Comparison of ENCODE assay signal across 9 cellular contexts in the genomic region with DNA sequence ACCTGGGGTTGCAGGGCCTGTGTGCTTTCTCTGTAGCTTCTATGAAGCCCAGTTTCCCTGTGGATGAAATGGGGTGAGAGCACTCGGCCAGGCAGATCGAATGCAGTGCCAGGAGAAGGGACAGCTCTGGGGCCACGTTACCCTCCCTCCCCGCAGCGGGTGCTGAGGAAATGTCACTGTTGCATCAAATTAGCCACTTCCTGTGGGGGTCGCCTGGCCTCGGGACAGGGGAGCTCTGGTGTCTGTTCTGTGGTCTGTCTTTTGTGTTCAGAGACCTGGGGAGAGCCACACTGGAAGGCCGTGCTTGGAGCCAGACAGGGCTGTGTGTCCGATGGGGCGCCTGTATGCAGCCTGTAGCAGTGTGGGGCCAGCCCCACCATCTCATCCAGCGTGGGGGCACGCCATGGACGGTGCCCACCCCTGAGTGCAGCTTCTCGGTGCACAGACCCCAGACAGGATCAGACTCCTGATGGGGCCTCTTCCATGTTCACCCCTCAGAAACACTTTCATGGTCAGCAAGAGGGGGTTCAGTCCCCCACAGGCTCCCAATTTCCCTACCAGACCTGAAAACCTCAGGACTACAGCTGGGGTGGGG. TPM values are rescaled to one million over a fixed set of nuclear protein-coding genes. Genes with fewer than 3 reads are reported as not detected.
A peak's percentile ranks its signal among the peaks of the same experiment; 100 is the strongest.
DNase-seq lines count a peak whose midpoint lies in the region; ATAC-seq, FAIRE-seq and TF ChIP-seq lines count a peak whose summit lies in the region.
"Had no signal": no experiment of that assay in that cellular context is flagged by ENCODE, and none has a peak within 500 bp of the region (broad histone marks: within the 10 kb centered on the region; RNA-seq: fewer than 3 reads in every experiment).

No MANE protein-coding gene starts in this region.

- dilution Hi-C loops in endothelial cell of umbilical vein (cut with MboI; ENCODE audit: extremely low pct_ligation_motif_present, low sequenced_read_pairs) = no loop called here

- peaks cover 15 to 27% of the 10 kb centered on the region in 2 experiments for H3K36me3 ChIP-seq in endothelial cell of umbilical vein (ENCODE audit: control insufficient read depth in 2 of 2, extremely low read depth in 1 of 2, insufficient read depth in 2 of 2, low read length in 2 of 2)

- peaks cover 40% of the 10 kb centered on the region for H3K4me1 ChIP-seq in endothelial cell of umbilical vein (ENCODE audit: control insufficient read depth, extremely low read depth, insufficient read depth, low read length)

- no peak for TF ChIP-seq CTCF in endothelial cell of umbilical vein (IDR thresholded peaks at IDR 0.05; ENCODE audit: extremely low read depth in 1 of 2, insufficient read depth in 1 of 2, low read depth in 1 of 2, low read length in 2 of 2)

- POLR2A ChIA-PET in endothelial cell of umbilical vein (lab: Charles Lee) = no interaction called here
- POLR2A ChIA-PET in HEK293T (lab: Yijun Ruan, JAX) = interaction anchor here (1.9 kb wide), 1 partner anchor 14 kb away, joined by 4 read pairs; a partner anchor contains a TSS

- H3K9me1 ChIP-seq in endothelial cell of umbilical vein (replicated peaks; ENCODE audit: control insufficient read depth, extremely low read depth, insufficient read depth, low read length) = no peaks in the 10 kb centered on the region

- CTCF ChIA-PET in endothelial cell of umbilical vein (lab: Charles Lee) = interaction anchor here (1.1 to 5.4 kb wide), 3 partner anchors 9 to 38 kb away, joined by 3 to 55 read pairs (median 3); no protein-coding TSS in a partner anchor
- CTCF ChIA-PET in HEK293T (lab: Yijun Ruan, JAX) = interaction anchor here (0.7 kb wide), 1 partner anchor 36 kb away, joined by 4 read pairs; no protein-coding TSS in a partner anchor

- H4K20me1 ChIP-seq in endothelial cell of umbilical vein (replicated peaks; ENCODE audit: control insufficient read depth, extremely low read depth, insufficient read depth, low read length) = no peaks in the 10 kb centered on the region

- no peak overlapping the region for H2AFZ ChIP-seq in endothelial cell of umbilical vein (ENCODE audit: low read depth, low read length)

- DNase-seq in RPMI7951 (ENCODE audit: low read depth) = peak; percentile 58
- no peak for DNase-seq in endothelial cell of umbilical vein (ENCODE audit: low read depth, low spot score)
- DNase-seq in NCI-H146 (lab: John Stamatoyannopoulos, UW) = no peak
- no peak for DNase-seq in HEK293T (ENCODE audit: extremely low spot score)
- no peak for DNase-seq in GM03348 (ENCODE audit: low spot score)

- no peak overlapping the region for H3K4me3 ChIP-seq in endothelial cell of umbilical vein (replicated peaks in 1 of 3; ENCODE audit: insufficient read depth in 1 of 3, low read depth in 1 of 3, low read length in 3 of 3)

- H3K79me2 ChIP-seq in endothelial cell of umbilical vein (ENCODE audit: control insufficient read depth, insufficient read depth, low read length) = peaks cover 45% of the 10 kb centered on the region

- no peaks in the 10 kb centered on the region for H3K27me3 ChIP-seq in endothelial cell of umbilical vein (ENCODE audit: control insufficient read depth in 2 of 2, insufficient read depth in 2 of 2, low read length in 2 of 2)

- peak; percentile 80 for FAIRE-seq in endothelial cell of umbilical vein (lab: Jason Lieb, UNC)
- FAIRE-seq: keratinocyte had no signal

- peak overlapping the region; percentile 2 for H3K4me2 ChIP-seq in endothelial cell of umbilical vein (ENCODE audit: insufficient read depth, low read length)

- BruUV-seq in endothelial cell of umbilical vein (replicated peaks; lab: Mats Ljungman, UMichigan) = no TSS peak

- no peak for TF ChIP-seq POLR2A in endothelial cell of umbilical vein (IDR thresholded peaks at IDR 0.05; ENCODE audit: low read depth, low read length)

- no peaks in the 10 kb centered on the region for H3K9me3 ChIP-seq in endothelial cell of umbilical vein (replicated peaks; ENCODE audit: control insufficient read depth, insufficient read depth, low read length)

- H3K9ac ChIP-seq in endothelial cell of umbilical vein (replicated peaks; ENCODE audit: extremely low read depth, insufficient read depth, low read length) = peak overlapping the region; percentile 8

- intact Hi-C loops in endothelial cell of umbilical vein (cut with micrococcal nuclease) = no loop called here

- peak overlapping the region; percentile 60 for H3K27ac ChIP-seq in endothelial cell of umbilical vein (ENCODE audit: insufficient read depth, low read depth, low read length)

- ATAC-seq in GM18517 (IDR thresholded peaks at IDR 0.05; ENCODE audit: unreplicated experiment) (peak; percentile 39), HG02678 (IDR thresholded peaks at IDR 0.05; ENCODE audit: unreplicated experiment) (peak; percentile 41), HG02798 (IDR thresholded peaks at IDR 0.05; ENCODE audit: poor library complexity, unreplicated experiment) (no peak)

TF ChIP-seq in endothelial cell of umbilical vein, 7 proteins besides CTCF, POLR2A, EP300 and RAD21:
- TF ChIP-seq, protein P1, sequence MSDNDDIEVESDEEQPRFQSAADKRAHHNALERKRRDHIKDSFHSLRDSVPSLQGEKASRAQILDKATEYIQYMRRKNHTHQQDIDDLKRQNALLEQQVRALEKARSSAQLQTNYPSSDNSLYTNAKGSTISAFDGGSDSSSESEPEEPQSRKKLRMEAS (IDR thresholded peaks at IDR 0.05; ENCODE audit: insufficient read depth, insufficient read length) = no peak
- TF ChIP-seq FOS (IDR thresholded peaks at IDR 0.05; ENCODE audit: borderline replicate concordance, insufficient read depth, low read length) (no peak), EZH2 (IDR thresholded peaks at IDR 0.05; ENCODE audit: borderline replicate concordance, low read depth, low read length, severe bottlenecking) (no peak), JUN (IDR thresholded peaks at IDR 0.05; ENCODE audit: borderline replicate concordance, insufficient read depth, insufficient read length, low read depth) (no peak), MYC (IDR thresholded peaks at IDR 0.05; ENCODE audit: low read depth, low read length) (no peak), GATA2 (IDR thresholded peaks at IDR 0.05; ENCODE audit: insufficient read depth, insufficient read length, low read depth, low read length) (no peak), POLR2AphosphoS5 (IDR thresholded peaks at IDR 0.05; ENCODE audit: insufficient read depth, low read depth, low read length) (no peak)

TF ChIP-seq in HEK293T, 16 proteins besides CTCF, POLR2A, EP300 and RAD21:
- TF ChIP-seq BHLHE40 (IDR thresholded peaks at IDR 0.05; ENCODE audit: borderline replicate concordance) (no peak), SP1 (IDR thresholded peaks at IDR 0.05) (no peak), CTBP1 (IDR thresholded peaks at IDR 0.05; ENCODE audit: borderline replicate concordance) (no peak), NFRKB (IDR thresholded peaks at IDR 0.05) (no peak), TARDBP (IDR thresholded peaks at IDR 0.05) (no peak), LEF1 (IDR thresholded peaks at IDR 0.05; ENCODE audit: borderline replicate concordance) (no peak), ARNT (IDR thresholded peaks at IDR 0.05) (no peak), HDGF (IDR thresholded peaks at IDR 0.05; ENCODE audit: borderline replicate concordance) (no peak), FOXA1 (IDR thresholded peaks at IDR 0.05) (no peak), ZNF384 (IDR thresholded peaks at IDR 0.05) (no peak), FOXM1 (IDR thresholded peaks at IDR 0.05; ENCODE audit: borderline replicate concordance) (no peak), FOXK2 (IDR thresholded peaks at IDR 0.05) (no peak), ELF4 (IDR thresholded peaks at IDR 0.05) (no peak)
- TF ChIP-seq, protein P2, sequence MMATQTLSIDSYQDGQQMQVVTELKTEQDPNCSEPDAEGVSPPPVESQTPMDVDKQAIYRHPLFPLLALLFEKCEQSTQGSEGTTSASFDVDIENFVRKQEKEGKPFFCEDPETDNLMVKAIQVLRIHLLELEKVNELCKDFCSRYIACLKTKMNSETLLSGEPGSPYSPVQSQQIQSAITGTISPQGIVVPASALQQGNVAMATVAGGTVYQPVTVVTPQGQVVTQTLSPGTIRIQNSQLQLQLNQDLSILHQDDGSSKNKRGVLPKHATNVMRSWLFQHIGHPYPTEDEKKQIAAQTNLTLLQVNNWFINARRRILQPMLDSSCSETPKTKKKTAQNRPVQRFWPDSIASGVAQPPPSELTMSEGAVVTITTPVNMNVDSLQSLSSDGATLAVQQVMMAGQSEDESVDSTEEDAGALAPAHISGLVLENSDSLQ (IDR thresholded peaks at IDR 0.05) = no peak
TF ChIP-seq in HEK293T: peak in this region for 0.

RNA-seq across cellular contexts. Expression of a gene that starts 13.6 kb away (rescaled TPM):
- 20.5 and 34.9 TPM in 2 replicates for total RNA-seq in RPMI7951 (2014; rRNA removed; shearing (Covaris generic))
- 277 and 280 TPM in 2 replicates for total RNA-seq in endothelial cell of umbilical vein
- polyA plus RNA-seq in endothelial cell of umbilical vein = 143 and 192 TPM in 2 replicates
- polyA plus RNA-seq in endothelial cell of umbilical vein (2011; cell fraction: cytosol; rRNA removed) = 79.9 and 112 TPM in 2 replicates
- polyA plus RNA-seq in endothelial cell of umbilical vein (2011; cell fraction: nucleus; rRNA removed) = 107 and 132 TPM in 2 replicates
- 116 and 150 TPM in 2 replicates for polyA plus RNA-seq in endothelial cell of umbilical vein (2012)
- polyA minus RNA-seq in endothelial cell of umbilical vein = 107 and 122 TPM in 2 replicates
- polyA minus RNA-seq in endothelial cell of umbilical vein (2011; cell fraction: cytosol; rRNA and poly(A)+ RNA removed) = 4.9 TPM
- polyA minus RNA-seq in endothelial cell of umbilical vein (2011; cell fraction: nucleus; rRNA and poly(A)+ RNA removed) = 45.1 and 83.7 TPM in 2 replicates

RNA-seq across cellular contexts. Expression of a gene that starts 42.6 kb away (rescaled TPM):
- 4.9 and 8.5 TPM in 2 replicates for total RNA-seq in RPMI7951 (2014; rRNA removed; shearing (Covaris generic))
- not detected in 2 replicates for total RNA-seq in endothelial cell of umbilical vein
- not detected in 2 replicates for polyA plus RNA-seq in endothelial cell of umbilical vein
- not detected in 2 replicates for polyA plus RNA-seq in endothelial cell of umbilical vein (2011; cell fraction: cytosol; rRNA removed)
- polyA plus RNA-seq in endothelial cell of umbilical vein (2011; cell fraction: nucleus; rRNA removed) = not detected in 2 replicates
- 0.09 and 0.10 TPM in 2 replicates for polyA plus RNA-seq in endothelial cell of umbilical vein (2012)
- not detected in 2 replicates for polyA minus RNA-seq in endothelial cell of umbilical vein
- polyA minus RNA-seq in endothelial cell of umbilical vein (2011; cell fraction: cytosol; rRNA and poly(A)+ RNA removed) = not detected
- not detected in 2 replicates for polyA minus RNA-seq in endothelial cell of umbilical vein (2011; cell fraction: nucleus; rRNA and poly(A)+ RNA removed)
